ENCODE assay signal across 10 cellular contexts in the genomic region with DNA sequence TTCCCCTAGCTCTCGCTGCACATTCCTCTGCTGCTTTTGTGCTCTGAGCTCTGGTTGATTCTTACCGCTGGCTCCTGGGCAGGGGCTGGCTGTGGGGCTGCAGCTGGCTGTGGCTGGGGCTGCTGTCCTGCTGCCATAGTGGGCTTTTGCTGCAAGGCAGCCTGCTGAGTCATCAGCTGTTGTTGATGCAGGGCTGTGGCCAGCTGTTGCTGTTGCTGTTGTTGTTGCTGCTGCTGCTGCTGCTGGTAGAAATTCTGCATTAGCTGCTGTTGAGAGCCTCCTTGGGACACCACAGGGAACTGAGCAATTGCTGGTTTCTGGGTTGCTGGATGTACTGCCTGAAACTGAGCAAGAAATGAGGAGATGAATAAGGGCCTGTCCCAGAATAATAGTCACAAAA.
A peak's percentile ranks its signal among the peaks of the same experiment; 100 is the strongest.
DNase-seq lines count a peak whose midpoint lies in the region; ATAC-seq and TF ChIP-seq lines count a peak whose summit lies in the region.
"Had no signal": no experiment of that assay in that cellular context is flagged by ENCODE, and none has a peak within 500 bp of the region (broad histone marks: within the 10 kb centered on the region; RNA-seq: fewer than 3 reads in every experiment).

No MANE protein-coding gene starts in this region.

- H3K9me3 Mint-ChIP-seq in osteocyte (ENCODE audit: unreplicated experiment): peaks cover 4% of the 10 kb centered on the region

- H3K4me1 Mint-ChIP-seq in osteocyte (ENCODE audit: unreplicated experiment): peaks cover 11% of the 10 kb centered on the region

- in situ Hi-C loops in SK-MEL-5 (cut with HindIII; ENCODE audit: low pct_unique_long_range_greater_than_20kb, low sequenced_read_pairs): no loop called here

- TF ChIP-seq CTCF in fibroblast of villous mesenchyme (IDR thresholded peaks at IDR 0.05; ENCODE audit: insufficient read depth, low read depth, low read length) (peak; percentile 37), osteocyte (IDR thresholded peaks at IDR 0.05) (no peak)

- no peak overlapping the region for H3K4me3 ChIP-seq in fibroblast of villous mesenchyme (ENCODE audit: low read depth, low read length)

- ATAC-seq in HG03108 (IDR thresholded peaks at IDR 0.05; ENCODE audit: unreplicated experiment) (no peak), GM18873 (IDR thresholded peaks at IDR 0.05; ENCODE audit: low FRiP score, unreplicated experiment) (no peak), HG02798 (IDR thresholded peaks at IDR 0.05; ENCODE audit: poor library complexity, unreplicated experiment) (no peak)

- peak; percentile 75 for DNase-seq in EH (ENCODE audit: low read depth)
- peak; percentile 22 for DNase-seq in SK-MEL-5 (ENCODE audit: low read depth, low spot score)
- peak; percentile 91 for DNase-seq in fibroblast of villous mesenchyme (ENCODE audit: low read depth)
- DNase-seq in osteocyte (ENCODE audit: extremely low spot score, unreplicated experiment): no peak
- no peak for DNase-seq in RPMI8226
- DNase-seq: activated CD8-positive, alpha-beta memory T cell treated with anti-CD3 and anti-CD28 coated beads, Interleukin-2, amount 50 U/mL, for 4 hours; NCI-H526 treated with DMSO at 0.1 percent for 48 hours had no signal

- no peak overlapping the region for H3K4me3 Mint-ChIP-seq in osteocyte (ENCODE audit: unreplicated experiment)

- H3K27me3 Mint-ChIP-seq in osteocyte (ENCODE audit: unreplicated experiment): no peaks in the 10 kb centered on the region

- H3K36me3 Mint-ChIP-seq in osteocyte (ENCODE audit: unreplicated experiment): peaks cover 69% of the 10 kb centered on the region

- peak overlapping the region; percentile 75 for H3K27ac Mint-ChIP-seq in osteocyte (ENCODE audit: unreplicated experiment)

Comparison
In these comparisons a context has a peak if more than half of its experiments do, and no peak if none do; other contexts are left out.
1. DNase-seq: peak in EH (single experiment), SK-MEL-5 (single experiment) and fibroblast of villous mesenchyme (single experiment); none in osteocyte (single experiment) and RPMI8226 (single experiment).